Comparison of ENCODE assay signal across 19 cellular contexts in the genomic region with DNA sequence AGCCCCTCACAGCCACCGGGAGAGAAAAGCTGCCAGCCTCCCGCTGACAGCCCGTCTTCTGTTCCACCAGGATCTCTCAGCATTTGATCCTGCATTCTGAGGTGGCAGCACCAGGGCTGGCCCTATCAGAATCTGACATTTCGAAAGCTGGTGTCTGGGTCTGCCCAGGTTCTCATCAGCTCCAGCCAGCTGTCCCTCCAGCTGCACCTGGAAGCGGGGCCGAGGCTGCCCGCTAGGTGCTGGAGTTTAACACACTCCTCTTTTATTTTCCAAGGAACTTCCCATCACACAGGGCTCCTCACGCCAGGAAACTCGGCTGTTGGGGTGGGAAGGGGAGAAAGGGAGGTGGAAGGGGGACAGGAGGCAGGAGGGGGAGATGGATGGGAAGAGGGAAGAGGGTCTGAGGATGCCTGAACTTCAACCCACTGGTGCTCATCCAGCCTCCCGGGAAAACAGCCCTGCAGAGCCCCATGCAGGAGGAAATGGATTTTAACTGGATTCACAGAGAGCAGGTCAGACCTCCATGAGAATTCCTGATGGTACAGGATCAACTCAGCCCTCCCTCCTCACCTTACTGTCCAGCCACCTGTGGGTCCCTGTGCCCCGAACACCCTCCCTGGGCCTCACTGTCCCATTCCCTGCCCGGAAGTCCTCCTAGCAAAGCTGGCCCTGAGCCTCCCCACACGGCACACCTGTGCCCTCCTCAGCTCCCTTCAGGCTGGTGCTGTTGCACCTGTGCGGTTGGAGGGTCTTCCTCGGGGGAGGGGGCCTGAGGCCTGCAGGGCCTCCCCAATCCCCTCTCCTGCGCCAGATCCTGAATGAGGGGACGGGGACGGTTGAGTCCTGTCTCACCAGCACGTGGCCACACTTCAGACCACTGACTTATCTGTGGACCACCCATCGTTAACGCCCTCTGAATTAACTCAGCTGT. TPM values are rescaled to one million over a fixed set of nuclear protein-coding genes. Genes with fewer than 3 reads are reported as not detected.
A peak's percentile ranks its signal among the peaks of the same experiment; 100 is the strongest.
DNase-seq lines count a peak whose midpoint lies in the region; ATAC-seq, FAIRE-seq and TF ChIP-seq lines count a peak whose summit lies in the region.
"Had no signal": no experiment of that assay in that cellular context is flagged by ENCODE, and none has a peak within 500 bp of the region (broad histone marks: within the 10 kb centered on the region; RNA-seq: fewer than 3 reads in every experiment).

No MANE protein-coding gene starts in this region.

- H3K27me3 Mint-ChIP-seq in T-cell = no peaks in the 10 kb centered on the region

- WGBS in psoas muscle, 3 donors = 50 to 60% (median 56%) methylated on average over 21 of the region's 21 CpGs
- 85% methylated on average over 16 of the region's 21 CpGs for WGBS in mammary epithelial cell (ENCODE audit: low coverage, missing lambda C conversion rate)

- TF ChIP-seq CTCF in right atrium auricular region (IDR thresholded peaks at IDR 0.05) (no peak), psoas muscle (IDR thresholded peaks at IDR 0.05) (no peak), mammary epithelial cell (conservative IDR thresholded peaks at IDR 0.05 in 1 of 2, IDR thresholded peaks at IDR 0.05 in 1 of 2; ENCODE audit: extremely low read depth in 1 of 2, insufficient read depth in 1 of 2, low read depth in 1 of 2, low read length in 2 of 2) (no peak)

- no TSS peak for BruUV-seq in mammary epithelial cell (replicated peaks; lab: Mats Ljungman, UMichigan)

- CTCF ChIA-PET in T-cell (lab: Charles Lee) (interaction anchor here in 1 of 2 donors (1.1 kb wide), 1 partner anchor 20 kb away, joined by 3 read pairs; no protein-coding TSS in a partner anchor), mammary epithelial cell (lab: Charles Lee; ENCODE audit: low non-redundant PET) (no interaction called here)

- intact Hi-C loops in left ventricle myocardium superior (cut with micrococcal nuclease) (no loop called here), psoas muscle (cut with DNase I) (loop anchor here in 1 of 2 donors (5.0 kb wide), 1 partner anchor 36 kb away; no protein-coding TSS in a partner anchor), mammary epithelial cell (cut with micrococcal nuclease) (no loop called here)

- H3K4me1 Mint-ChIP-seq in T-cell = peaks cover 38 to 41% (median 40%) of the 10 kb centered on the region in 3 donors

- peak overlapping the region; percentile 73 to 77 for H3K27ac Mint-ChIP-seq in T-cell

- H3K4me3 ChIP-seq in right atrium auricular region (no peak overlapping the region), psoas muscle (no peak overlapping the region), mammary epithelial cell (replicated peaks in 1 of 3; ENCODE audit: insufficient read depth in 1 of 3, low read depth in 2 of 3, low read length in 3 of 3) (no peak overlapping the region), Karpas-422 (ENCODE audit: low read length) (no peak overlapping the region)
- H3K4me3 ChIP-seq: hepatocyte, skin epidermis had no signal

- in situ Hi-C loops in mammary epithelial cell (cut with MboI; ENCODE audit: low sequenced_read_pairs in 2 of 2) = no loop called here

- H3K36me3 Mint-ChIP-seq in T-cell = peaks cover 2% of the 10 kb centered on the region

- H3K27ac ChIP-seq in right atrium auricular region (peak overlapping the region; percentile 97 to 98), psoas muscle (peak overlapping the region; percentile 99), mammary epithelial cell (ENCODE audit: insufficient read depth, low read depth, low read length) (no peak overlapping the region), Karpas-422 (ENCODE audit: low read length) (no peak overlapping the region)

- ATAC-seq in left ventricle myocardium superior = no peak
- ATAC-seq in T-cell (replicated peaks in 1 of 4) = no peak
- ATAC-seq in psoas muscle = no peak
- ATAC-seq in GM21390 (IDR thresholded peaks at IDR 0.05; ENCODE audit: unreplicated experiment) = no peak

- DNase-seq in right atrium auricular region (ENCODE audit: low spot score) (no peak), left ventricle myocardium superior (no peak), HTR-8/SVneo (ENCODE audit: insufficient read length, low spot score) (no peak), T-cell (no peak), psoas muscle (no peak), mammary epithelial cell (no peak), Karpas-422 (no peak)
- DNase-seq: AML-193, GF-D8, H7, IMR-90, NCI-H1048, NCI-H2029, NCI-H526 had no signal

- H3K9ac ChIP-seq in mammary epithelial cell (ENCODE audit: insufficient read depth, low read length) (no peak overlapping the region), Karpas-422 (ENCODE audit: low read length) (no peak overlapping the region)

- FAIRE-seq in HTR-8/SVneo (lab: Jason Lieb, UNC) = peak; percentile 4
- FAIRE-seq: endothelial cell of umbilical vein, islet of Langerhans had no signal

- H3K79me2 ChIP-seq in mammary epithelial cell (ENCODE audit: insufficient read depth, low read length) (peaks cover 5% of the 10 kb centered on the region), Karpas-422 (ENCODE audit: low read length) (peaks cover 9% of the 10 kb centered on the region)

- H3K9me2 ChIP-seq in Karpas-422 (replicated peaks; ENCODE audit: insufficient read depth, low read length) = no peaks in the 10 kb centered on the region

- POLR2A ChIA-PET in T-cell (lab: Charles Lee) = no interaction called here

- dilution Hi-C loops in mammary epithelial cell (cut with HindIII; ENCODE audit: low sequenced_read_pairs) = no loop called here

- H2AFZ ChIP-seq in mammary epithelial cell (ENCODE audit: low read depth, low read length) (no peak overlapping the region), Karpas-422 (ENCODE audit: low read length) (no peak overlapping the region)
- H2AFZ ChIP-seq: hepatocyte had no signal

- H4K20me1 ChIP-seq in mammary epithelial cell (ENCODE audit: insufficient read depth, low read length) (no peaks in the 10 kb centered on the region), Karpas-422 (ENCODE audit: insufficient read depth, low read depth, low read length) (peaks cover 4% of the 10 kb centered on the region; the same call in 1 of the 2 replicates)

- peak overlapping the region in 1 of 3 donors; percentile 55 for H3K4me3 Mint-ChIP-seq in T-cell

- no peaks in the 10 kb centered on the region for H3K27me3 ChIP-seq in right atrium auricular region
- no peaks in the 10 kb centered on the region for H3K27me3 ChIP-seq in psoas muscle (ENCODE audit: insufficient read depth in 3 of 3, low read length in 2 of 3)
- H3K27me3 ChIP-seq in mammary epithelial cell (ENCODE audit: insufficient read depth, low read length) = no peaks in the 10 kb centered on the region
- H3K27me3 ChIP-seq in Karpas-422 (ENCODE audit: low read length) = no peaks in the 10 kb centered on the region; the same call in 1 of the 2 replicates
- H3K27me3 ChIP-seq: hepatocyte had no signal

- H3K9me3 ChIP-seq in right atrium auricular region (no peaks in the 10 kb centered on the region), psoas muscle (no peaks in the 10 kb centered on the region), mammary epithelial cell (replicated peaks; ENCODE audit: insufficient read depth, low read length) (peaks cover 4% of the 10 kb centered on the region), Karpas-422 (ENCODE audit: low read length) (no peaks in the 10 kb centered on the region; the same call in 1 of the 2 replicates)

- no peak overlapping the region for H3K4me2 ChIP-seq in mammary epithelial cell (ENCODE audit: insufficient read depth, low read depth, low read length)
- H3K4me2 ChIP-seq in Karpas-422 (ENCODE audit: low read depth, low read length, poor library complexity, severe bottlenecking) = no peak overlapping the region
- H3K4me2 ChIP-seq: hepatocyte had no signal

- peaks cover 0 to 3% (median 2%) of the 10 kb centered on the region in 3 donors for H3K9me3 Mint-ChIP-seq in T-cell

- H3K4me1 ChIP-seq in right atrium auricular region (peaks cover 0 to 41% of the 10 kb centered on the region in 2 donors), psoas muscle (peaks cover 39% of the 10 kb centered on the region), mammary epithelial cell (ENCODE audit: insufficient read depth, low read length) (peaks cover 4% of the 10 kb centered on the region), Karpas-422 (ENCODE audit: low read length) (peaks cover 13% of the 10 kb centered on the region)

- H3K36me3 ChIP-seq in right atrium auricular region (no peaks in the 10 kb centered on the region), psoas muscle (ENCODE audit: insufficient read depth in 1 of 2, low read depth in 1 of 2) (no peaks in the 10 kb centered on the region), mammary epithelial cell (ENCODE audit: insufficient read depth, low read length) (no peaks in the 10 kb centered on the region), Karpas-422 (ENCODE audit: insufficient read depth, low read length) (no peaks in the 10 kb centered on the region)

RNA-seq across cellular contexts. Expression of a gene that starts 3.9 kb away (rescaled TPM):
- 10 to 100 TPM; 26.1 to 26.8 TPM for total RNA-seq in right atrium auricular region
- total RNA-seq in left ventricle myocardium superior = 58.4 TPM
- total RNA-seq in T-cell = 10 to 100 TPM; 40.5 to 55.5 (median 54.4) TPM
- total RNA-seq in psoas muscle = 10 to 100 TPM; 52.4 to 67.0 (median 60.8) TPM
- polyA plus RNA-seq in psoas muscle = 10 to 100 TPM; 26.4 to 54.2 (median 39.6) TPM
- total RNA-seq in mammary epithelial cell = 10 to 100 TPM; 31.5 to 36.3 TPM
- 20.3 TPM for polyA plus RNA-seq in mammary epithelial cell
- polyA minus RNA-seq in mammary epithelial cell = 20.6 TPM
- total RNA-seq in Karpas-422 (2014; rRNA removed; shearing (Covaris generic); ENCODE audit: low replicate concordance) = 16.1 and 32.3 TPM in 2 replicates

RNA-seq across cellular contexts. Expression of a gene that starts 24.8 kb away (rescaled TPM):
- 100 to 1,000 TPM; 258 to 313 TPM for total RNA-seq in right atrium auricular region
- 240 TPM for total RNA-seq in left ventricle myocardium superior
- total RNA-seq in T-cell = 100 to 1,000 TPM; 136 to 233 (median 208) TPM
- total RNA-seq in psoas muscle = 100 to 1,000 TPM; 307 to 499 (median 459) TPM
- polyA plus RNA-seq in psoas muscle = 1,000 to 10,000 TPM in 1 of 3 donors, 100 to 1,000 TPM in 2; 652 to 1,146 (median 986) TPM
- total RNA-seq in mammary epithelial cell = 100 to 1,000 TPM; 173 to 303 TPM
- 575 TPM for polyA plus RNA-seq in mammary epithelial cell
- polyA minus RNA-seq in mammary epithelial cell = 118 TPM
- total RNA-seq in Karpas-422 (2014; rRNA removed; shearing (Covaris generic); ENCODE audit: low replicate concordance) = 181 and 259 TPM in 2 replicates

RNA-seq across cellular contexts. Expression of a gene that starts 25.2 kb away (rescaled TPM):
- total RNA-seq in right atrium auricular region (1 to 10 TPM; 8.3 to 9.0 TPM), left ventricle myocardium superior (10.7 TPM), T-cell (10 to 100 TPM; 14.6 to 23.6 (median 19.4) TPM), psoas muscle (10 to 100 TPM; 10.2 to 18.0 (median 13.2) TPM), mammary epithelial cell (10 to 100 TPM; 16.3 to 20.6 TPM)
- polyA plus RNA-seq in psoas muscle (10 to 100 TPM; 10.1 to 12.7 (median 10.3) TPM), mammary epithelial cell (10.4 TPM)
- 17.7 TPM for polyA minus RNA-seq in mammary epithelial cell
- 12.3 and 13.1 TPM in 2 replicates for total RNA-seq in Karpas-422 (2014; rRNA removed; shearing (Covaris generic); ENCODE audit: low replicate concordance)

RNA-seq across cellular contexts. Expression of a gene that starts 52.7 kb away (rescaled TPM):
- total RNA-seq in right atrium auricular region (10 to 100 TPM in 1 of 2 donors, 1 to 10 TPM in 1; 8.3 to 18.0 TPM), left ventricle myocardium superior (11.2 TPM), T-cell (10 to 100 TPM; 21.7 to 39.5 (median 35.2) TPM), psoas muscle (10 to 100 TPM; 10.7 to 17.7 (median 14.4) TPM), mammary epithelial cell (10 to 100 TPM in 1 of 2 donors, 1 to 10 TPM in 1; 4.5 to 15.0 TPM)
- polyA plus RNA-seq in psoas muscle (1 to 10 TPM; 2.8 to 6.3 (median 3.3) TPM), mammary epithelial cell (4.4 TPM)
- 10.4 TPM for polyA minus RNA-seq in mammary epithelial cell
- total RNA-seq in Karpas-422 (2014; rRNA removed; shearing (Covaris generic); ENCODE audit: low replicate concordance) = 19.5 and 19.7 TPM in 2 replicates

Comparison
In these comparisons a context has a peak if more than half of its experiments do, and no peak if none do; other contexts are left out.
1. H3K27ac ChIP-seq: peak in right atrium auricular region (2 of 2) and psoas muscle (single experiment); none in mammary epithelial cell (single experiment) and Karpas-422 (single experiment).